ENCODE assay signal across 35 cellular contexts in genomic region chr9:104876587-104876986, GRCh38.
"Had no signal": no experiment of that assay in that cellular context is flagged by ENCODE, and none has a peak within 500 bp of the region (broad histone marks: within the 10 kb centered on the region; RNA-seq: fewer than 3 reads in every experiment).

No MANE protein-coding gene starts in this region.

- H3K27me3 Mint-ChIP-seq: activated B cell treated with CpG ODN at 0.5 μM for 24 hours; activated CD4-positive, alpha-beta memory T cell treated with anti-CD3 and anti-CD28 coated beads for 36 hours; activated naive CD4-positive, alpha-beta T cell treated with anti-CD3 and anti-CD28 coated beads, Interleukin-2, amount 10 ng/mL, durations not matched to agents 7 days and 5 days; activated naive CD8-positive, alpha-beta T cell; activated naive CD8-positive, alpha-beta T cell treated with anti-CD3 and anti-CD28 coated beads, Interleukin-2, amount 50 U/mL, for 24 hours had no signal

- H3K27ac ChIP-seq: brain microvascular endothelial cell, KMS-11, Peyer's patch, SJSA1, VCaP had no signal

- H3K4me1 Mint-ChIP-seq: activated naive CD4-positive, alpha-beta T cell treated with anti-CD3 and anti-CD28 coated beads, Interleukin-2, amount 10 ng/mL, durations not matched to agents 7 days and 5 days had no signal

- H3K36me3 Mint-ChIP-seq: activated CD4-positive, alpha-beta memory T cell treated with anti-CD3 and anti-CD28 coated beads for 36 hours; activated naive CD4-positive, alpha-beta T cell treated with anti-CD3 and anti-CD28 coated beads, Interleukin-2, amount 10 ng/mL, durations not matched to agents 7 days and 5 days had no signal

- H3K9me3 ChIP-seq: Peyer's patch, SJSA1, SK-N-SH had no signal

- DNase-seq: activated B cell treated with CpG ODN at 0.5 μM for 24 hours; activated CD4-positive, alpha-beta memory T cell treated with anti-CD3 and anti-CD28 coated beads for 36 hours; activated CD4-positive, alpha-beta T cell treated with anti-CD3 and anti-CD28 coated beads for 4 hours; activated CD4-positive, alpha-beta T cell treated with anti-CD3 and anti-CD28 coated beads, Interleukin-2, amount 50 U/mL, for 1 hour; activated CD4-positive, CD25-positive, alpha-beta regulatory T cell treated with anti-CD3 and anti-CD28 coated beads, Interleukin-2, amount 50 U/mL, for 72 hours; activated CD8-positive, alpha-beta memory T cell treated with anti-CD3 and anti-CD28 coated beads, Interleukin-2, amount 50 U/mL, for 48 hours; activated effector memory CD4-positive, alpha-beta T cell treated with Interleukin-2 at 50 U/mL for 16 hours; activated naive CD4-positive, alpha-beta T cell treated with anti-CD3 and anti-CD28 coated beads, Interleukin-2, amount 10 ng/mL, durations not matched to agents 7 days and 5 days; activated naive CD8-positive, alpha-beta T cell treated with anti-CD3 and anti-CD28 coated beads, Interleukin-2, amount 50 U/mL, for 24 hours; activated T-cell treated with anti-CD3 and anti-CD28 coated beads, Interleukin-2, amount 50 U/mL, for 48 hours; amniotic stem cell; aorta; brain microvascular endothelial cell; central memory CD4-positive, alpha-beta T cell; NCI-H1092 treated with DMSO at 0.1 percent for 48 hours; NCI-H1417; NCI-H146; NCI-H187; NCI-H2029 treated with DMSO at 0.1 percent for 48 hours; NCI-H2171 treated with DMSO at 0.1 percent for 48 hours; NCI-H345; NCI-H524 treated with DMSO at 0.1 percent for 48 hours; NCI-H748 treated with DMSO at 0.1 percent for 48 hours; NK-92 treated with Interleukin-12 subunit alpha and Interleukin-12 subunit beta, amount 100 ng/mL, for 24 hours; PC-3; Peyer's patch; RPMI8226; SHP77 treated with DMSO at 0.1 percent for 48 hours; SK-N-SH; T-helper 2 cell; T-helper 9 cell had no signal

- H3K36me3 ChIP-seq: SJSA1 had no signal

- H3K4me3 Mint-ChIP-seq: activated B cell treated with CpG ODN at 0.5 μM for 24 hours; activated CD4-positive, alpha-beta memory T cell treated with anti-CD3 and anti-CD28 coated beads for 36 hours; activated naive CD4-positive, alpha-beta T cell treated with anti-CD3 and anti-CD28 coated beads, Interleukin-2, amount 10 ng/mL, durations not matched to agents 7 days and 5 days; activated naive CD8-positive, alpha-beta T cell; activated naive CD8-positive, alpha-beta T cell treated with anti-CD3 and anti-CD28 coated beads, Interleukin-2, amount 50 U/mL, for 24 hours had no signal

- H3K27me3 ChIP-seq: brain microvascular endothelial cell, Peyer's patch, SJSA1 had no signal

- H3K4me3 ChIP-seq: Peyer's patch, SJSA1 had no signal

- H3K27ac Mint-ChIP-seq: activated B cell treated with CpG ODN at 0.5 μM for 24 hours; activated CD4-positive, alpha-beta memory T cell treated with anti-CD3 and anti-CD28 coated beads for 36 hours; activated naive CD4-positive, alpha-beta T cell treated with anti-CD3 and anti-CD28 coated beads, Interleukin-2, amount 10 ng/mL, durations not matched to agents 7 days and 5 days; activated naive CD8-positive, alpha-beta T cell; activated naive CD8-positive, alpha-beta T cell treated with anti-CD3 and anti-CD28 coated beads, Interleukin-2, amount 50 U/mL, for 24 hours had no signal

- H3K4me2 ChIP-seq: KMS-11, SK-N-SH had no signal

- H3K4me1 ChIP-seq: Peyer's patch had no signal

- H3K9me3 Mint-ChIP-seq: activated B cell treated with CpG ODN at 0.5 μM for 24 hours; activated CD4-positive, alpha-beta memory T cell treated with anti-CD3 and anti-CD28 coated beads for 36 hours; activated naive CD4-positive, alpha-beta T cell treated with anti-CD3 and anti-CD28 coated beads, Interleukin-2, amount 10 ng/mL, durations not matched to agents 7 days and 5 days; activated naive CD8-positive, alpha-beta T cell treated with anti-CD3 and anti-CD28 coated beads, Interleukin-2, amount 50 U/mL, for 24 hours had no signal

- H3K9me2 ChIP-seq: SK-N-SH had no signal
